In the genomic region with DNA sequence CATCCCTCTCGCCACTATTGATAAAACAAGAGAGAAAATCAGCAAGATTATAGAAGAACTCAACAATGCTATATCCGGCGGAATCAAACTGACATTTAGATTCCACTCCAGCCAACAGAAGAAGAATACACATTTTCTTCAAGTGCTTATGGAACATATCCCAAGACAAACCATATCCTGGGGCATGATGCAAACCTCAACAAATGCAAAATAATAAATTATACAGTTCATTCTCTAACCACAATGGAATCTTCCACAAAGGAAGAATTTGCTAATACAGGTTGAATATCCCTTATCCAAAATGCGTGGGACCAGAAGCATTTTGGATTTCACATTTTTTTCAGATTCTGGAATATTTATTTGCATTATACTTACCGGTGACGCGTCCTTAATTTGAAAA, we compare ENCODE assay signal across 3 cellular contexts.
A peak's percentile ranks its signal among the peaks of the same experiment; 100 is the strongest.
TF ChIP-seq lines count a peak whose summit lies in the region.

No MANE protein-coding gene starts in this region.

TF ChIP-seq in SK-N-SH, 30 proteins besides CTCF, POLR2A, EP300 and RAD21:
- TF ChIP-seq TCF12 (IDR thresholded peaks at IDR 0.05) (0 out of 2 replicates have a peak, but pooled peaks have one; percentile 37), PBX3 (IDR thresholded peaks at IDR 0.05) (peak; percentile 53), MEF2A (IDR thresholded peaks at IDR 0.05; ENCODE audit: borderline replicate concordance, low read depth) (no peak)

TF ChIP-seq in SK-N-SH treated with all-trans-retinoic acid at 6 μM for 48 hours, 23 proteins besides CTCF, POLR2A, EP300 and RAD21:
- TF ChIP-seq, protein P1, sequence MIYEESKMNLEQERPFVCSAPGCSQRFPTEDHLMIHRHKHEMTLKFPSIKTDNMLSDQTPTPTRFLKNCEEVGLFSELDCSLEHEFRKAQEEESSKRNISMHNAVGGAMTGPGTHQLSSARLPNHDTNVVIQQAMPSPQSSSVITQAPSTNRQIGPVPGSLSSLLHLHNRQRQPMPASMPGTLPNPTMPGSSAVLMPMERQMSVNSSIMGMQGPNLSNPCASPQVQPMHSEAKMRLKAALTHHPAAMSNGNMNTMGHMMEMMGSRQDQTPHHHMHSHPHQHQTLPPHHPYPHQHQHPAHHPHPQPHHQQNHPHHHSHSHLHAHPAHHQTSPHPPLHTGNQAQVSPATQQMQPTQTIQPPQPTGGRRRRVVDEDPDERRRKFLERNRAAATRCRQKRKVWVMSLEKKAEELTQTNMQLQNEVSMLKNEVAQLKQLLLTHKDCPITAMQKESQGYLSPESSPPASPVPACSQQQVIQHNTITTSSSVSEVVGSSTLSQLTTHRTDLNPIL (CRISPR knock-in tag; IDR thresholded peaks at IDR 0.05; ENCODE audit: low read depth) = no peak
- no peak for TF ChIP-seq ZFP3 (CRISPR knock-in tag; IDR thresholded peaks at IDR 0.05)
- no peak for TF ChIP-seq GLIS3 (CRISPR knock-in tag; IDR thresholded peaks at IDR 0.05)
- TF ChIP-seq SNAI2 (CRISPR knock-in tag; IDR thresholded peaks at IDR 0.05) = no peak
- no peak for TF ChIP-seq ARNTL (CRISPR knock-in tag; IDR thresholded peaks at IDR 0.05; ENCODE audit: borderline replicate concordance, low read depth)
- TF ChIP-seq TOX (CRISPR knock-in tag; IDR thresholded peaks at IDR 0.05; ENCODE audit: borderline replicate concordance) = no peak
- no peak for TF ChIP-seq TSHZ2 (CRISPR knock-in tag; IDR thresholded peaks at IDR 0.05)
- TF ChIP-seq BACH2 (CRISPR knock-in tag; IDR thresholded peaks at IDR 0.05; ENCODE audit: borderline replicate concordance) = no peak
- TF ChIP-seq ZC3H10 (CRISPR knock-in tag; IDR thresholded peaks at IDR 0.05) = no peak

TF ChIP-seq in IMR-90, 13 proteins besides CTCF, POLR2A, EP300 and RAD21:
- TF ChIP-seq MAFK (IDR thresholded peaks at IDR 0.05; ENCODE audit: low read depth, low read length) (no peak), BHLHE40 (IDR thresholded peaks at IDR 0.05; ENCODE audit: low read depth, low read length) (no peak), FOS (IDR thresholded peaks at IDR 0.05; ENCODE audit: low read depth, low read length) (no peak), MAZ (IDR thresholded peaks at IDR 0.05; ENCODE audit: borderline replicate concordance, low read depth, low read length) (no peak), MXI1 (IDR thresholded peaks at IDR 0.05; ENCODE audit: borderline replicate concordance, low read depth, low read length) (no peak), SMC3 (IDR thresholded peaks at IDR 0.05; ENCODE audit: low read depth, low read length) (no peak), CEBPB (IDR thresholded peaks at IDR 0.05; ENCODE audit: low read depth, low read length) (no peak), RFX5 (IDR thresholded peaks at IDR 0.05; ENCODE audit: low read depth, low read length) (no peak), CHD1 (IDR thresholded peaks at IDR 0.05; ENCODE audit: low read depth, low read length) (no peak), NFE2L2 (IDR thresholded peaks at IDR 0.05; ENCODE audit: low read depth, low read length) (no peak), RCOR1 (IDR thresholded peaks at IDR 0.05; ENCODE audit: insufficient replicate concordance, low read length) (no peak)
- TF ChIP-seq, protein P2, sequence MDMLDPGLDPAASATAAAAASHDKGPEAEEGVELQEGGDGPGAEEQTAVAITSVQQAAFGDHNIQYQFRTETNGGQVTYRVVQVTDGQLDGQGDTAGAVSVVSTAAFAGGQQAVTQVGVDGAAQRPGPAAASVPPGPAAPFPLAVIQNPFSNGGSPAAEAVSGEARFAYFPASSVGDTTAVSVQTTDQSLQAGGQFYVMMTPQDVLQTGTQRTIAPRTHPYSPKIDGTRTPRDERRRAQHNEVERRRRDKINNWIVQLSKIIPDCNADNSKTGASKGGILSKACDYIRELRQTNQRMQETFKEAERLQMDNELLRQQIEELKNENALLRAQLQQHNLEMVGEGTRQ (IDR thresholded peaks at IDR 0.05; ENCODE audit: low read depth, low read length) = no peak
- TF ChIP-seq, protein P3, sequence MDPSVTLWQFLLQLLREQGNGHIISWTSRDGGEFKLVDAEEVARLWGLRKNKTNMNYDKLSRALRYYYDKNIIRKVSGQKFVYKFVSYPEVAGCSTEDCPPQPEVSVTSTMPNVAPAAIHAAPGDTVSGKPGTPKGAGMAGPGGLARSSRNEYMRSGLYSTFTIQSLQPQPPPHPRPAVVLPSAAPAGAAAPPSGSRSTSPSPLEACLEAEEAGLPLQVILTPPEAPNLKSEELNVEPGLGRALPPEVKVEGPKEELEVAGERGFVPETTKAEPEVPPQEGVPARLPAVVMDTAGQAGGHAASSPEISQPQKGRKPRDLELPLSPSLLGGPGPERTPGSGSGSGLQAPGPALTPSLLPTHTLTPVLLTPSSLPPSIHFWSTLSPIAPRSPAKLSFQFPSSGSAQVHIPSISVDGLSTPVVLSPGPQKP (IDR thresholded peaks at IDR 0.05; ENCODE audit: borderline replicate concordance, low read depth, low read length) = no peak
TF ChIP-seq in IMR-90: peak in this region for 0.
